20 cellular contexts compared by ENCODE assay signal in genomic region chr20:32113861-32114260, GRCh38.
"Had no signal": no experiment of that assay in that cellular context is flagged by ENCODE, and none has a peak within 500 bp of the region (broad histone marks: within the 10 kb centered on the region; RNA-seq: fewer than 3 reads in every experiment).

No MANE protein-coding gene starts in this region.

- H3K27ac Mint-ChIP-seq: memory B cell; neural progenitor cell; stimulated activated effector memory CD8-positive, alpha-beta T cell treated with anti-CD3 and anti-CD28 coated beads, Interleukin-12 subunit alpha, Interleukin-12 subunit beta, amount 100 ng/mL, for 72 hours had no signal

- H3K9me3 ChIP-seq: lower lobe of right lung, prostate gland, right atrium auricular region, sigmoid colon, testis, tibial artery, upper lobe of left lung had no signal

- H3K9me3 Mint-ChIP-seq: memory B cell; natural killer cell treated with Interleukin-12 subunit alpha and Interleukin-12 subunit beta and Interleukin-15 and Interleukin-18, amount 100 ng/mL, for 72 hours; neural progenitor cell; stimulated activated effector memory CD8-positive, alpha-beta T cell treated with anti-CD3 and anti-CD28 coated beads, Interleukin-12 subunit alpha, Interleukin-12 subunit beta, amount 100 ng/mL, for 72 hours had no signal

- H3K36me3 Mint-ChIP-seq: immature natural killer cell had no signal

- H3K27me3 ChIP-seq: neural progenitor cell, right atrium auricular region, sigmoid colon, testis, tibial artery, upper lobe of left lung had no signal

- DNase-seq: dermis blood vessel endothelial cell; effector memory CD4-positive, alpha-beta T cell; erythroblast; immature natural killer cell; left ventricle myocardium superior; lower lobe of right lung; sigmoid colon; stimulated activated CD4-positive, alpha-beta T cell treated with anti-CD3 and anti-CD28 coated beads, Interleukin-2, amount 100 ng/mL, for 24 hours; stimulated activated CD4-positive, alpha-beta T cell treated with anti-CD3 and anti-CD28 coated beads, Interleukin-4, amount 100 ng/mL, for 24 hours; stimulated activated naive CD8-positive, alpha-beta T cell treated with anti-CD3 and anti-CD28 coated beads, Interleukin-15, Interleukin-2, amounts not matched to agents 100 U/mL and 50 U/mL, for 24 hours; testis; tibial artery; upper lobe of left lung had no signal

- H3K27ac ChIP-seq: coronary artery, lower lobe of right lung, neural progenitor cell, prostate gland, right atrium auricular region, sigmoid colon, testis, tibial artery had no signal

- H3K36me3 ChIP-seq: lower lobe of right lung, neural progenitor cell, prostate gland, right atrium auricular region, sigmoid colon, tibial artery had no signal

- H3K4me3 ChIP-seq: coronary artery, lower lobe of right lung, neural progenitor cell, prostate gland, right atrium auricular region, sigmoid colon, testis, tibial artery, upper lobe of left lung had no signal

- H3K27me3 Mint-ChIP-seq: memory B cell; natural killer cell treated with Interleukin-12 subunit alpha and Interleukin-12 subunit beta and Interleukin-15 and Interleukin-18, amount 100 ng/mL, for 72 hours had no signal

- ATAC-seq: left ventricle myocardium superior; lower lobe of right lung; natural killer cell treated with Interleukin-12 subunit alpha and Interleukin-12 subunit beta and Interleukin-15 and Interleukin-18, amount 100 ng/mL, for 72 hours; stimulated activated effector memory CD8-positive, alpha-beta T cell treated with anti-CD3 and anti-CD28 coated beads, Interleukin-12 subunit alpha, Interleukin-12 subunit beta, amount 100 ng/mL, for 72 hours; stimulated activated naive CD8-positive, alpha-beta T cell treated with anti-CD3 and anti-CD28 coated beads, Interleukin-15, Interleukin-2, amounts not matched to agents 100 U/mL and 50 U/mL, for 24 hours had no signal

- H3K4me3 Mint-ChIP-seq: immature natural killer cell; memory B cell; natural killer cell treated with Interleukin-12 subunit alpha and Interleukin-12 subunit beta and Interleukin-15 and Interleukin-18, amount 100 ng/mL, for 72 hours; neural progenitor cell; stimulated activated effector memory CD8-positive, alpha-beta T cell treated with anti-CD3 and anti-CD28 coated beads, Interleukin-12 subunit alpha, Interleukin-12 subunit beta, amount 100 ng/mL, for 72 hours had no signal
